In the genomic region with DNA sequence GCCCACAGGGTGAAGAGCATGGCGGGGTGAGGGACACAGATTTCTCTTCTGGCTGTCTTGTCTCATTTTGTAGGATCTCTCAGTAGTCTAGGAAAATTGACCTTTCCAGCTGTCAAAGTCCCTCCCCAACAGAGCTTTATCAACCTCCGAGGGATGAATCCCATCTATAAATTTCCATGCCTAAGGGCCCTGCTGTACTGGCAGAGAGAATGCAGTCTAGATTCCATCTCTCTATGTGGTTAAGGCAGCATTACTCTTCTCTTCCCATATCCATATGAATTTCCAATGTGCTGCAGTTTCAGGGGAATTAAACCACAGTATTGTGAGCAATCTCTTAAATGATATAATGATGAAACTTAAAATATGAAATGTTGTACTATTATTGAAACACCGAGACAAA, we compare ENCODE assay signal across 39 cellular contexts.
"Had no signal": no experiment of that assay in that cellular context is flagged by ENCODE, and none has a peak within 500 bp of the region (broad histone marks: within the 10 kb centered on the region; RNA-seq: fewer than 3 reads in every experiment).

No MANE protein-coding gene starts in this region.

- H3K4me3 ChIP-seq: ascending aorta, cardiac muscle cell had no signal

- H3K27ac ChIP-seq: ascending aorta, cardiac muscle cell, VCaP had no signal

- FAIRE-seq: bronchial epithelial cell, TTC549 had no signal

- H3K9me3 ChIP-seq: ascending aorta had no signal

- H3K27me3 Mint-ChIP-seq: activated CD4-positive, alpha-beta T cell treated with anti-CD3 and anti-CD28 coated beads for 36 hours; activated naive CD4-positive, alpha-beta T cell treated with anti-CD3 and anti-CD28 coated beads, Interleukin-2, amount 50 U/mL, for 24 hours; activated T-cell treated with anti-CD3 and anti-CD28 coated beads, Interleukin-2, amount 50 U/mL, for 24 hours; brain had no signal

- H3K4me3 Mint-ChIP-seq: activated CD4-positive, alpha-beta memory T cell treated with anti-CD3 and anti-CD28 coated beads, Interleukin-2, amount 10 ng/mL, durations not matched to agents 7 days and 5 days; activated CD4-positive, alpha-beta T cell treated with anti-CD3 and anti-CD28 coated beads for 36 hours; activated CD4-positive, alpha-beta T cell treated with anti-CD3 and anti-CD28 coated beads, Interleukin-2, amount 10 ng/mL, durations not matched to agents 7 days and 5 days; activated CD8-positive, alpha-beta memory T cell treated with anti-CD3 and anti-CD28 coated beads, Interleukin-2, amount 10 ng/mL, durations not matched to agents 7 days and 5 days; activated CD8-positive, alpha-beta T cell treated with anti-CD3 and anti-CD28 coated beads, Interleukin-2, amount 10 ng/mL, durations not matched to agents 7 days and 5 days; activated naive CD4-positive, alpha-beta T cell treated with anti-CD3 and anti-CD28 coated beads, Interleukin-2, amount 10 ng/mL, durations not matched to agents 7 days and 5 days; activated naive CD4-positive, alpha-beta T cell treated with anti-CD3 and anti-CD28 coated beads, Interleukin-2, amount 50 U/mL, for 24 hours; activated naive CD8-positive, alpha-beta T cell; activated naive CD8-positive, alpha-beta T cell treated with anti-CD3 and anti-CD28 coated beads, Interleukin-2, amount 10 ng/mL, durations not matched to agents 7 days and 5 days; activated naive CD8-positive, alpha-beta T cell treated with anti-CD3 and anti-CD28 coated beads, Interleukin-2, amount 50 U/mL, for 24 hours; activated T-cell treated with anti-CD3 and anti-CD28 coated beads, Interleukin-2, amount 50 U/mL, for 24 hours; brain; central memory CD8-positive, alpha-beta T cell; T-helper 1 cell treated with Interleukin-12 subunit alpha and Interleukin-12 subunit beta and Interleukin-4 antibody, amounts not matched to agents 30 μg/mL and 1 μg/mL, for 36 hours; T-helper 2 cell treated with Interferon-gamma antibody and Interleukin-4, amounts not matched to agents 5 μg/mL and 100 μg/mL, for 36 hours had no signal

- H3K27ac Mint-ChIP-seq: activated CD4-positive, alpha-beta memory T cell treated with anti-CD3 and anti-CD28 coated beads, Interleukin-2, amount 10 ng/mL, durations not matched to agents 7 days and 5 days; activated CD4-positive, alpha-beta T cell treated with anti-CD3 and anti-CD28 coated beads for 36 hours; activated CD4-positive, alpha-beta T cell treated with anti-CD3 and anti-CD28 coated beads, Interleukin-2, amount 10 ng/mL, durations not matched to agents 7 days and 5 days; activated CD8-positive, alpha-beta memory T cell treated with anti-CD3 and anti-CD28 coated beads, Interleukin-2, amount 10 ng/mL, durations not matched to agents 7 days and 5 days; activated CD8-positive, alpha-beta T cell treated with anti-CD3 and anti-CD28 coated beads, Interleukin-2, amount 10 ng/mL, durations not matched to agents 7 days and 5 days; activated naive CD4-positive, alpha-beta T cell treated with anti-CD3 and anti-CD28 coated beads, Interleukin-2, amount 10 ng/mL, durations not matched to agents 7 days and 5 days; activated naive CD4-positive, alpha-beta T cell treated with anti-CD3 and anti-CD28 coated beads, Interleukin-2, amount 50 U/mL, for 24 hours; activated naive CD8-positive, alpha-beta T cell; activated naive CD8-positive, alpha-beta T cell treated with anti-CD3 and anti-CD28 coated beads, Interleukin-2, amount 10 ng/mL, durations not matched to agents 7 days and 5 days; activated naive CD8-positive, alpha-beta T cell treated with anti-CD3 and anti-CD28 coated beads, Interleukin-2, amount 50 U/mL, for 24 hours; activated T-cell treated with anti-CD3 and anti-CD28 coated beads, Interleukin-2, amount 50 U/mL, for 24 hours; activated T-helper 2 cell treated with anti-CD3 and anti-CD28 coated beads, Interferon-gamma antibody, Interleukin-2, Interleukin-4, amounts not matched to agents 10 μg/mL and 5 μg/mL and 100 μg/mL, durations not matched to agents 14 hours and 24 hours and 36 hours; T-helper 1 cell treated with Interleukin-12 subunit alpha and Interleukin-12 subunit beta and Interleukin-4 antibody, amounts not matched to agents 30 μg/mL and 1 μg/mL, for 36 hours; T-helper 2 cell treated with Interferon-gamma antibody and Interleukin-4, amounts not matched to agents 5 μg/mL and 100 μg/mL, for 36 hours had no signal

- H3K27me3 ChIP-seq: ascending aorta, cardiac muscle cell had no signal

- H3K4me1 Mint-ChIP-seq: activated CD4-positive, alpha-beta memory T cell treated with anti-CD3 and anti-CD28 coated beads, Interleukin-2, amount 10 ng/mL, durations not matched to agents 7 days and 5 days; central memory CD8-positive, alpha-beta T cell had no signal

- H3K9me3 Mint-ChIP-seq: activated CD4-positive, alpha-beta memory T cell treated with anti-CD3 and anti-CD28 coated beads, Interleukin-2, amount 10 ng/mL, durations not matched to agents 7 days and 5 days; activated CD4-positive, alpha-beta T cell treated with anti-CD3 and anti-CD28 coated beads, Interleukin-2, amount 10 ng/mL, durations not matched to agents 7 days and 5 days; activated naive CD4-positive, alpha-beta T cell treated with anti-CD3 and anti-CD28 coated beads, Interleukin-2, amount 10 ng/mL, durations not matched to agents 7 days and 5 days; activated naive CD4-positive, alpha-beta T cell treated with anti-CD3 and anti-CD28 coated beads, Interleukin-2, amount 50 U/mL, for 24 hours; activated naive CD8-positive, alpha-beta T cell treated with anti-CD3 and anti-CD28 coated beads, Interleukin-2, amount 10 ng/mL, durations not matched to agents 7 days and 5 days; activated naive CD8-positive, alpha-beta T cell treated with anti-CD3 and anti-CD28 coated beads, Interleukin-2, amount 50 U/mL, for 24 hours; activated T-cell treated with anti-CD3 and anti-CD28 coated beads, Interleukin-2, amount 50 U/mL, for 24 hours; activated T-helper 2 cell treated with anti-CD3 and anti-CD28 coated beads, Interferon-gamma antibody, Interleukin-2, Interleukin-4, amounts not matched to agents 10 μg/mL and 5 μg/mL and 100 μg/mL, durations not matched to agents 14 hours and 24 hours and 36 hours; brain; central memory CD8-positive, alpha-beta T cell; T-helper 1 cell treated with Interleukin-12 subunit alpha and Interleukin-12 subunit beta and Interleukin-4 antibody, amounts not matched to agents 30 μg/mL and 1 μg/mL, for 36 hours; T-helper 2 cell treated with Interferon-gamma antibody and Interleukin-4, amounts not matched to agents 5 μg/mL and 100 μg/mL, for 36 hours had no signal

- H3K36me3 Mint-ChIP-seq: activated CD8-positive, alpha-beta memory T cell treated with anti-CD3 and anti-CD28 coated beads, Interleukin-2, amount 10 ng/mL, durations not matched to agents 7 days and 5 days; activated naive CD4-positive, alpha-beta T cell treated with anti-CD3 and anti-CD28 coated beads, Interleukin-2, amount 10 ng/mL, durations not matched to agents 7 days and 5 days; activated naive CD4-positive, alpha-beta T cell treated with anti-CD3 and anti-CD28 coated beads, Interleukin-2, amount 50 U/mL, for 24 hours; activated naive CD8-positive, alpha-beta T cell; activated naive CD8-positive, alpha-beta T cell treated with anti-CD3 and anti-CD28 coated beads, Interleukin-2, amount 10 ng/mL, durations not matched to agents 7 days and 5 days; brain had no signal

- ATAC-seq: activated CD4-positive, alpha-beta T cell treated with anti-CD3 and anti-CD28 coated beads for 36 hours; activated CD4-positive, CD25-positive, alpha-beta regulatory T cell treated with anti-CD3 and anti-CD28 coated beads, Interleukin-2, amount 50 U/mL, for 24 hours; activated CD8-positive, alpha-beta memory T cell treated with anti-CD3 and anti-CD28 coated beads, Interleukin-2, amount 10 ng/mL, durations not matched to agents 7 days and 5 days; activated CD8-positive, alpha-beta T cell treated with anti-CD3 and anti-CD28 coated beads, Interleukin-2, amount 10 ng/mL, durations not matched to agents 7 days and 5 days; activated naive CD8-positive, alpha-beta T cell treated with anti-CD3 and anti-CD28 coated beads, Interleukin-2, amount 50 U/mL, for 24 hours had no signal

- H3K36me3 ChIP-seq: ascending aorta, cardiac muscle cell had no signal

- DNase-seq: activated CD4-positive, alpha-beta memory T cell treated with anti-CD3 and anti-CD28 coated beads, Interleukin-2, amount 10 ng/mL, durations not matched to agents 7 days and 5 days; activated CD4-positive, alpha-beta T cell treated with anti-CD3 and anti-CD28 coated beads for 1 hour; activated CD4-positive, alpha-beta T cell treated with anti-CD3 and anti-CD28 coated beads for 36 hours; activated CD4-positive, alpha-beta T cell treated with anti-CD3 and anti-CD28 coated beads for 48 hours; activated CD4-positive, alpha-beta T cell treated with anti-CD3 and anti-CD28 coated beads, Interleukin-2, amount 10 ng/mL, durations not matched to agents 7 days and 5 days; activated CD4-positive, alpha-beta T cell treated with anti-CD3 and anti-CD28 coated beads, Interleukin-2, amount 50 U/mL, for 48 hours; activated CD4-positive, CD25-positive, alpha-beta regulatory T cell; activated CD8-positive, alpha-beta memory T cell treated with anti-CD3 and anti-CD28 coated beads for 24 hours; activated CD8-positive, alpha-beta memory T cell treated with anti-CD3 and anti-CD28 coated beads, Interleukin-2, amount 10 ng/mL, durations not matched to agents 7 days and 5 days; activated CD8-positive, alpha-beta memory T cell treated with anti-CD3 and anti-CD28 coated beads, Interleukin-2, amount 50 U/mL, for 48 hours; activated CD8-positive, alpha-beta T cell treated with anti-CD3 and anti-CD28 coated beads, Interleukin-2, amount 10 ng/mL, durations not matched to agents 7 days and 5 days; activated effector memory CD4-positive, alpha-beta T cell treated with Interleukin-2 at 50 U/mL for 16 hours; activated gamma-delta T cell; activated naive CD4-positive, alpha-beta T cell treated with anti-CD3 and anti-CD28 coated beads, Interleukin-2, amount 10 ng/mL, durations not matched to agents 7 days and 5 days; activated naive CD4-positive, alpha-beta T cell treated with Interleukin-2 at 50 U/mL for 16 hours; activated naive CD8-positive, alpha-beta T cell treated with anti-CD3 and anti-CD28 coated beads, Interleukin-2, amount 10 ng/mL, durations not matched to agents 7 days and 5 days; activated naive CD8-positive, alpha-beta T cell treated with anti-CD3 and anti-CD28 coated beads, Interleukin-2, amount 50 U/mL, for 24 hours; activated T-cell treated with anti-CD3 and anti-CD28 coated beads, Interleukin-2, amount 50 U/mL, for 24 hours; activated T-cell treated with anti-CD3 and anti-CD28 coated beads, Interleukin-2, amount 50 U/mL, for 48 hours; amygdala; anterior cingulate cortex; caudate nucleus; cerebellar nuclear complex; T-helper 1 cell; T-helper 2 cell; T-helper 9 cell had no signal

- H3K4me1 ChIP-seq: ascending aorta had no signal
